In genomic region chr2:46985512-46985911, GRCh38 we compare ENCODE assay signal across 8 cellular contexts. TPM values are rescaled to one million over a fixed set of nuclear protein-coding genes. Genes with fewer than 3 reads are reported as not detected.
DNase-seq lines count a peak whose midpoint lies in the region; ATAC-seq, FAIRE-seq and TF ChIP-seq lines count a peak whose summit lies in the region.

No MANE protein-coding gene starts in this region.

- intact Hi-C loops in PC-3 (cut with micrococcal nuclease), result loop anchor here (1.0 kb wide), 3 partner anchors 18 to 66 kb away; no protein-coding TSS in a partner anchor
- intact Hi-C loops in endothelial cell of umbilical vein (cut with micrococcal nuclease), result no loop called here

- no peak for FAIRE-seq in endothelial cell of umbilical vein (lab: Jason Lieb, UNC)

- TF ChIP-seq POLR2A in endothelial cell of umbilical vein (IDR thresholded peaks at IDR 0.05; ENCODE audit: low read depth, low read length), result peak; percentile 14

- H3K9me1 ChIP-seq in endothelial cell of umbilical vein (replicated peaks; ENCODE audit: control insufficient read depth, extremely low read depth, insufficient read depth, low read length), result no peaks in the 10 kb centered on the region

- no peaks in the 10 kb centered on the region for H3K9me3 ChIP-seq in PC-3 (ENCODE audit: low read length)
- no peaks in the 10 kb centered on the region for H3K9me3 ChIP-seq in endothelial cell of umbilical vein (replicated peaks; ENCODE audit: control insufficient read depth, insufficient read depth, low read length)

- dilution Hi-C loops in endothelial cell of umbilical vein (cut with MboI; ENCODE audit: extremely low pct_ligation_motif_present, low sequenced_read_pairs), result no loop called here

- peak overlapping the region; percentile 69 for H3K4me2 ChIP-seq in PC-3 (ENCODE audit: low read length)
- peak overlapping the region; percentile 16 for H3K4me2 ChIP-seq in endothelial cell of umbilical vein (ENCODE audit: insufficient read depth, low read length)

- H3K27ac ChIP-seq in PC-3 (ENCODE audit: low read length) (peak overlapping the region; percentile 95), endothelial cell of umbilical vein (ENCODE audit: insufficient read depth, low read depth, low read length) (peak overlapping the region; percentile 49)

- no peaks in the 10 kb centered on the region for H3F3A ChIP-seq in PC-3 (ENCODE audit: low read length, unreplicated experiment)

- CTCF ChIA-PET in PC-3 (lab: Charles Lee), result interaction anchor here (0.8 to 1.2 kb wide), 2 partner anchors 210 to 337 kb away, joined by 5 read pairs; no protein-coding TSS in a partner anchor
- CTCF ChIA-PET in endothelial cell of umbilical vein (lab: Charles Lee), result interaction anchor here (0.8 to 1.5 kb wide), 2 partner anchors 11 to 403 kb away, joined by 4 to 6 read pairs; no protein-coding TSS in a partner anchor

- H3K79me2 ChIP-seq in PC-3 (ENCODE audit: low read length) (0 out of 2 replicates have a peak, but pooled peaks cover 10% of the 10 kb centered on the region), endothelial cell of umbilical vein (ENCODE audit: control insufficient read depth, insufficient read depth, low read length) (no peaks in the 10 kb centered on the region)

- POLR2A ChIA-PET in PC-3 (lab: Charles Lee; ENCODE audit: unreplicated experiment), result no interaction called here
- POLR2A ChIA-PET in endothelial cell of umbilical vein (lab: Charles Lee), result interaction anchor here (1.2 kb wide), 1 partner anchor 32 kb away, joined by 4 read pairs; no protein-coding TSS in a partner anchor

- no peak overlapping the region for H2AFZ ChIP-seq in PC-3 (ENCODE audit: low read length)
- H2AFZ ChIP-seq in endothelial cell of umbilical vein (ENCODE audit: low read depth, low read length), result no peak overlapping the region

- TF ChIP-seq CTCF in PC-3 (conservative IDR thresholded peaks at IDR 0.05; ENCODE audit: low read depth, low read length) (no peak), endothelial cell of umbilical vein (IDR thresholded peaks at IDR 0.05; ENCODE audit: extremely low read depth in 1 of 2, insufficient read depth in 1 of 2, low read depth in 1 of 2, low read length in 2 of 2) (no peak)

- H3K36me3 ChIP-seq in PC-3 (ENCODE audit: low read depth, low read length) (peaks cover 5% of the 10 kb centered on the region; the same call in 1 of the 2 replicates), endothelial cell of umbilical vein (ENCODE audit: control insufficient read depth in 2 of 2, extremely low read depth in 1 of 2, insufficient read depth in 2 of 2, low read length in 2 of 2) (no peaks in the 10 kb centered on the region)

- H3K27me3 ChIP-seq in PC-3 (ENCODE audit: low read length) (no peaks in the 10 kb centered on the region), endothelial cell of umbilical vein (ENCODE audit: control insufficient read depth in 2 of 2, insufficient read depth in 2 of 2, low read length in 2 of 2) (no peaks in the 10 kb centered on the region)

- no peak overlapping the region for H3K4me3 ChIP-seq in PC-3 (ENCODE audit: low read length)
- no peak overlapping the region for H3K4me3 ChIP-seq in endothelial cell of umbilical vein (replicated peaks in 1 of 3; ENCODE audit: insufficient read depth in 1 of 3, low read depth in 1 of 3, low read length in 3 of 3)

- H3K9ac ChIP-seq in PC-3 (ENCODE audit: low read length) (peak overlapping the region; percentile 72), endothelial cell of umbilical vein (replicated peaks; ENCODE audit: extremely low read depth, insufficient read depth, low read length) (peak overlapping the region; percentile 2)

- peak; percentile 24 for ATAC-seq in PC-3

- no TSS peak for BruUV-seq in PC-3 (replicated peaks; lab: Mats Ljungman, UMichigan)
- TSS peak; percentile 24 for BruUV-seq in endothelial cell of umbilical vein (replicated peaks; lab: Mats Ljungman, UMichigan)

- no peaks in the 10 kb centered on the region for H3K9me2 ChIP-seq in PC-3 (replicated peaks; ENCODE audit: low read length)

- H3K4me1 ChIP-seq in PC-3 (ENCODE audit: insufficient read depth, low read length), result peaks cover 47% of the 10 kb centered on the region
- H3K4me1 ChIP-seq in endothelial cell of umbilical vein (ENCODE audit: control insufficient read depth, extremely low read depth, insufficient read depth, low read length), result peaks cover 44% of the 10 kb centered on the region

- peak; percentile 14 for DNase-seq in stimulated activated naive CD4-positive, alpha-beta T cell treated with Interleukin-2 at 50 U/mL for 16 hours (lab: John Stamatoyannopoulos, UW)
- DNase-seq in stimulated activated naive CD4-positive, alpha-beta T cell (lab: John Stamatoyannopoulos, UW), result no peak
- DNase-seq in PC-3, result peak; percentile 59
- no peak for DNase-seq in endothelial cell of umbilical vein (ENCODE audit: low read depth, low spot score)
- DNase-seq in stimulated activated CD8-positive, alpha-beta memory T cell treated with anti-CD3 and anti-CD28 coated beads, Interleukin-4, amount 100 ng/mL, for 48 hours, result peak; percentile 63
- no peak for DNase-seq in nucleus accumbens (lab: John Stamatoyannopoulos, UW)
- DNase-seq in GM03348 (ENCODE audit: low spot score), result no peak
- no peak for DNase-seq in NCI-H128 (lab: John Stamatoyannopoulos, UW; ENCODE audit: unreplicated experiment)

- no peaks in the 10 kb centered on the region for H4K20me1 ChIP-seq in PC-3 (ENCODE audit: low read length)
- no peaks in the 10 kb centered on the region for H4K20me1 ChIP-seq in endothelial cell of umbilical vein (replicated peaks; ENCODE audit: control insufficient read depth, extremely low read depth, insufficient read depth, low read length)

TF ChIP-seq in endothelial cell of umbilical vein, 7 proteins besides CTCF, POLR2A, EP300 and RAD21:
- TF ChIP-seq EZH2 (IDR thresholded peaks at IDR 0.05; ENCODE audit: borderline replicate concordance, low read depth, low read length, severe bottlenecking), result no peak
- no peak for TF ChIP-seq POLR2AphosphoS5 (IDR thresholded peaks at IDR 0.05; ENCODE audit: insufficient read depth, low read depth, low read length)
- TF ChIP-seq MAX (IDR thresholded peaks at IDR 0.05; ENCODE audit: insufficient read depth, insufficient read length), result no peak
- no peak for TF ChIP-seq MYC (IDR thresholded peaks at IDR 0.05; ENCODE audit: low read depth, low read length)
- TF ChIP-seq JUN (IDR thresholded peaks at IDR 0.05; ENCODE audit: borderline replicate concordance, insufficient read depth, insufficient read length, low read depth), result no peak
- TF ChIP-seq FOS (IDR thresholded peaks at IDR 0.05; ENCODE audit: borderline replicate concordance, insufficient read depth, low read length), result no peak
- no peak for TF ChIP-seq GATA2 (IDR thresholded peaks at IDR 0.05; ENCODE audit: insufficient read depth, insufficient read length, low read depth, low read length)

RNA-seq across cellular contexts. Expression of gene TTC7A, which starts 44.5 kb away (rescaled TPM):
- total RNA-seq in PC-3 (2014; rRNA removed) (21.8 and 24.2 TPM in 2 replicates), endothelial cell of umbilical vein (11.9 and 13.6 TPM in 2 replicates)
- polyA plus RNA-seq in endothelial cell of umbilical vein, result 8.0 and 8.2 TPM in 2 replicates
- 6.2 and 7.0 TPM in 2 replicates for polyA plus RNA-seq in endothelial cell of umbilical vein (2011; cell fraction: cytosol; rRNA removed)
- 43.6 and 46.2 TPM in 2 replicates for polyA plus RNA-seq in endothelial cell of umbilical vein (2011; cell fraction: nucleus; rRNA removed)
- polyA plus RNA-seq in endothelial cell of umbilical vein (2012), result 8.0 and 11.1 TPM in 2 replicates
- 8.2 and 13.2 TPM in 2 replicates for polyA minus RNA-seq in endothelial cell of umbilical vein
- polyA minus RNA-seq in endothelial cell of umbilical vein (2011; cell fraction: cytosol; rRNA and poly(A)+ RNA removed), result 12.2 TPM
- 14.2 and 15.9 TPM in 2 replicates for polyA minus RNA-seq in endothelial cell of umbilical vein (2011; cell fraction: nucleus; rRNA and poly(A)+ RNA removed)

Comparison
In these comparisons a context has a peak if more than half of its experiments do, and no peak if none do; other contexts are left out.
1. DNase-seq: peak in stimulated activated naive CD4-positive, alpha-beta T cell treated with Interleukin-2 at 50 U/mL for 16 hours (single experiment), PC-3 (single experiment) and stimulated activated CD8-positive, alpha-beta memory T cell treated with anti-CD3 and anti-CD28 coated beads, Interleukin-4, amount 100 ng/mL, for 48 hours (single experiment); none in stimulated activated naive CD4-positive, alpha-beta T cell (0 of 6), endothelial cell of umbilical vein (single experiment), nucleus accumbens (0 of 56), GM03348 (single experiment) and NCI-H128 (single experiment).